In the genomic region with DNA sequence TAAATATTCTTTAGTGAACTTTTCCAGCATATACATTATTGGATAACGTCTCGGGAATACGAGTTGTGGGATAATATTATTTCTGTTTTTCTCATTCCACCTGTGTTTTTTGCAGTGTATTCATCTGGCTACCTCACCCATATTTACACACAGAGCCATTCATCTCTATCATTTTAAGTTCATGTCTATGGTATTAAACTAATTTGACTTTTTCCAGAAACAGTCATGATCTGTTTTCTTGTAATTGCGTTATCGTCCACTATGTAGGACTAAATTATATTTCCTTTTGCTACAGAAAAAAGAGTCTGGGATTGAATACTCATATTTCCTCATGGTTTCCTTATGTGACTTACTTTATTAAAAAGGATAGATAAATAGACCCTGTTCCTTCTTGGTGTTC, we compare ENCODE assay signal across 1 cellular context.
TF ChIP-seq lines count a peak whose summit lies in the region.

No MANE protein-coding gene starts in this region.

TF ChIP-seq in GM23338, 12 proteins besides CTCF, POLR2A, EP300 and RAD21 (continued from another document):
- TF ChIP-seq, protein P1, sequence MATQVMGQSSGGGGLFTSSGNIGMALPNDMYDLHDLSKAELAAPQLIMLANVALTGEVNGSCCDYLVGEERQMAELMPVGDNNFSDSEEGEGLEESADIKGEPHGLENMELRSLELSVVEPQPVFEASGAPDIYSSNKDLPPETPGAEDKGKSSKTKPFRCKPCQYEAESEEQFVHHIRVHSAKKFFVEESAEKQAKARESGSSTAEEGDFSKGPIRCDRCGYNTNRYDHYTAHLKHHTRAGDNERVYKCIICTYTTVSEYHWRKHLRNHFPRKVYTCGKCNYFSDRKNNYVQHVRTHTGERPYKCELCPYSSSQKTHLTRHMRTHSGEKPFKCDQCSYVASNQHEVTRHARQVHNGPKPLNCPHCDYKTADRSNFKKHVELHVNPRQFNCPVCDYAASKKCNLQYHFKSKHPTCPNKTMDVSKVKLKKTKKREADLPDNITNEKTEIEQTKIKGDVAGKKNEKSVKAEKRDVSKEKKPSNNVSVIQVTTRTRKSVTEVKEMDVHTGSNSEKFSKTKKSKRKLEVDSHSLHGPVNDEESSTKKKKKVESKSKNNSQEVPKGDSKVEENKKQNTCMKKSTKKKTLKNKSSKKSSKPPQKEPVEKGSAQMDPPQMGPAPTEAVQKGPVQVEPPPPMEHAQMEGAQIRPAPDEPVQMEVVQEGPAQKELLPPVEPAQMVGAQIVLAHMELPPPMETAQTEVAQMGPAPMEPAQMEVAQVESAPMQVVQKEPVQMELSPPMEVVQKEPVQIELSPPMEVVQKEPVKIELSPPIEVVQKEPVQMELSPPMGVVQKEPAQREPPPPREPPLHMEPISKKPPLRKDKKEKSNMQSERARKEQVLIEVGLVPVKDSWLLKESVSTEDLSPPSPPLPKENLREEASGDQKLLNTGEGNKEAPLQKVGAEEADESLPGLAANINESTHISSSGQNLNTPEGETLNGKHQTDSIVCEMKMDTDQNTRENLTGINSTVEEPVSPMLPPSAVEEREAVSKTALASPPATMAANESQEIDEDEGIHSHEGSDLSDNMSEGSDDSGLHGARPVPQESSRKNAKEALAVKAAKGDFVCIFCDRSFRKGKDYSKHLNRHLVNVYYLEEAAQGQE (IDR thresholded peaks at IDR 0.05; ENCODE audit: unreplicated experiment), result no peak
- TF ChIP-seq NANOG (IDR thresholded peaks at IDR 0.05; ENCODE audit: borderline replicate concordance) (no peak), EZH2 (IDR thresholded peaks at IDR 0.05; ENCODE audit: low read depth, unreplicated experiment) (no peak), STAT1 (IDR thresholded peaks at IDR 0.05; ENCODE audit: unreplicated experiment) (no peak), EZH2phosphoT487 (IDR thresholded peaks at IDR 0.05; ENCODE audit: unreplicated experiment) (no peak), ZNF114 (CRISPR knock-in tag; IDR thresholded peaks at IDR 0.05) (no peak), JUNB (IDR thresholded peaks at IDR 0.05; ENCODE audit: unreplicated experiment) (no peak)
- TF ChIP-seq, protein P2, sequence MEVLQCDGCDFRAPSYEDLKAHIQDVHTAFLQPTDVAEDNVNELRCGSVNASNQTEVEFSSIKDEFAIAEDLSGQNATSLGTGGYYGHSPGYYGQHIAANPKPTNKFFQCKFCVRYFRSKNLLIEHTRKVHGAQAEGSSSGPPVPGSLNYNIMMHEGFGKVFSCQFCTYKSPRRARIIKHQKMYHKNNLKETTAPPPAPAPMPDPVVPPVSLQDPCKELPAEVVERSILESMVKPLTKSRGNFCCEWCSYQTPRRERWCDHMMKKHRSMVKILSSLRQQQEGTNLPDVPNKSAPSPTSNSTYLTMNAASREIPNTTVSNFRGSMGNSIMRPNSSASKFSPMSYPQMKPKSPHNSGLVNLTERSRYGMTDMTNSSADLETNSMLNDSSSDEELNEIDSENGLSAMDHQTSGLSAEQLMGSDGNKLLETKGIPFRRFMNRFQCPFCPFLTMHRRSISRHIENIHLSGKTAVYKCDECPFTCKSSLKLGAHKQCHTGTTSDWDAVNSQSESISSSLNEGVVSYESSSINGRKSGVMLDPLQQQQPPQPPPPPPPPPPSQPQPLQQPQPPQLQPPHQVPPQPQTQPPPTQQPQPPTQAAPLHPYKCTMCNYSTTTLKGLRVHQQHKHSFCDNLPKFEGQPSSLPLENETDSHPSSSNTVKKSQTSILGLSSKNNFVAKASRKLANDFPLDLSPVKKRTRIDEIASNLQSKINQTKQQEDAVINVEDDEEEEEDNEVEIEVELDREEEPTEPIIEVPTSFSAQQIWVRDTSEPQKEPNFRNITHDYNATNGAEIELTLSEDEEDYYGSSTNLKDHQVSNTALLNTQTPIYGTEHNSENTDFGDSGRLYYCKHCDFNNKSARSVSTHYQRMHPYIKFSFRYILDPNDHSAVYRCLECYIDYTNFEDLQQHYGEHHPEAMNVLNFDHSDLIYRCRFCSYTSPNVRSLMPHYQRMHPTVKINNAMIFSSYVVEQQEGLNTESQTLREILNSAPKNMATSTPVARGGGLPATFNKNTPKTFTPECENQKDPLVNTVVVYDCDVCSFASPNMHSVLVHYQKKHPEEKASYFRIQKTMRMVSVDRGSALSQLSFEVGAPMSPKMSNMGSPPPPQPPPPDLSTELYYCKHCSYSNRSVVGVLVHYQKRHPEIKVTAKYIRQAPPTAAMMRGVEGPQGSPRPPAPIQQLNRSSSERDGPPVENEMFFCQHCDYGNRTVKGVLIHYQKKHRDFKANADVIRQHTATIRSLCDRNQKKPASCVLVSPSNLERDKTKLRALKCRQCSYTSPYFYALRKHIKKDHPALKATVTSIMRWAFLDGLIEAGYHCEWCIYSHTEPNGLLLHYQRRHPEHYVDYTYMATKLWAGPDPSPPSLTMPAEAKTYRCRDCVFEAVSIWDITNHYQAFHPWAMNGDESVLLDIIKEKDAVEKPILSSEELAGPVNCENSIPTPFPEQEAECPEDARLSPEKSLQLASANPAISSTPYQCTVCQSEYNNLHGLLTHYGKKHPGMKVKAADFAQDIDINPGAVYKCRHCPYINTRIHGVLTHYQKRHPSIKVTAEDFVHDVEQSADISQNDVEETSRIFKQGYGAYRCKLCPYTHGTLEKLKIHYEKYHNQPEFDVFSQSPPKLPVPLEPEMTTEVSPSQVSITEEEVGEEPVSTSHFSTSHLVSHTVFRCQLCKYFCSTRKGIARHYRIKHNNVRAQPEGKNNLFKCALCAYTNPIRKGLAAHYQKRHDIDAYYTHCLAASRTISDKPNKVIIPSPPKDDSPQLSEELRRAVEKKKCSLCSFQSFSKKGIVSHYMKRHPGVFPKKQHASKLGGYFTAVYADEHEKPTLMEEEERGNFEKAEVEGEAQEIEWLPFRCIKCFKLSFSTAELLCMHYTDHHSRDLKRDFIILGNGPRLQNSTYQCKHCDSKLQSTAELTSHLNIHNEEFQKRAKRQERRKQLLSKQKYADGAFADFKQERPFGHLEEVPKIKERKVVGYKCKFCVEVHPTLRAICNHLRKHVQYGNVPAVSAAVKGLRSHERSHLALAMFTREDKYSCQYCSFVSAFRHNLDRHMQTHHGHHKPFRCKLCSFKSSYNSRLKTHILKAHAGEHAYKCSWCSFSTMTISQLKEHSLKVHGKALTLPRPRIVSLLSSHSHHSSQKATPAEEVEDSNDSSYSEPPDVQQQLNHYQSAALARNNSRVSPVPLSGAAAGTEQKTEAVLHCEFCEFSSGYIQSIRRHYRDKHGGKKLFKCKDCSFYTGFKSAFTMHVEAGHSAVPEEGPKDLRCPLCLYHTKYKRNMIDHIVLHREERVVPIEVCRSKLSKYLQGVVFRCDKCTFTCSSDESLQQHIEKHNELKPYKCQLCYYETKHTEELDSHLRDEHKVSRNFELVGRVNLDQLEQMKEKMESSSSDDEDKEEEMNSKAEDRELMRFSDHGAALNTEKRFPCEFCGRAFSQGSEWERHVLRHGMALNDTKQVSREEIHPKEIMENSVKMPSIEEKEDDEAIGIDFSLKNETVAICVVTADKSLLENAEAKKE (CRISPR knock-in tag; IDR thresholded peaks at IDR 0.05), result no peak
- TF ChIP-seq, protein P3, sequence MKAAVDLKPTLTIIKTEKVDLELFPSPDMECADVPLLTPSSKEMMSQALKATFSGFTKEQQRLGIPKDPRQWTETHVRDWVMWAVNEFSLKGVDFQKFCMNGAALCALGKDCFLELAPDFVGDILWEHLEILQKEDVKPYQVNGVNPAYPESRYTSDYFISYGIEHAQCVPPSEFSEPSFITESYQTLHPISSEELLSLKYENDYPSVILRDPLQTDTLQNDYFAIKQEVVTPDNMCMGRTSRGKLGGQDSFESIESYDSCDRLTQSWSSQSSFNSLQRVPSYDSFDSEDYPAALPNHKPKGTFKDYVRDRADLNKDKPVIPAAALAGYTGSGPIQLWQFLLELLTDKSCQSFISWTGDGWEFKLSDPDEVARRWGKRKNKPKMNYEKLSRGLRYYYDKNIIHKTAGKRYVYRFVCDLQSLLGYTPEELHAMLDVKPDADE (IDR thresholded peaks at IDR 0.05), result no peak
